11 cellular contexts compared by ENCODE assay signal in genomic region chr10:4661572-4662255, GRCh38.
DNase-seq lines count a peak whose midpoint lies in the region; ATAC-seq and TF ChIP-seq lines count a peak whose summit lies in the region.
"Had no signal": no experiment of that assay in that cellular context is flagged by ENCODE, and none has a peak within 500 bp of the region (broad histone marks: within the 10 kb centered on the region; RNA-seq: fewer than 3 reads in every experiment).

No MANE protein-coding gene starts in this region.

- H3K9me2 ChIP-seq in PC-3 (replicated peaks; ENCODE audit: low read length) = no peaks in the 10 kb centered on the region

- DNase-seq in PC-3 = no peak
- no peak for DNase-seq in esophagus squamous epithelium (lab: John Stamatoyannopoulos, UW)
- peak; percentile 93 for DNase-seq in tibial artery
- DNase-seq in DMS79 (lab: John Stamatoyannopoulos, UW) = no peak
- DNase-seq in stimulated activated CD8-positive, alpha-beta memory T cell treated with anti-CD3 and anti-CD28 coated beads, Interleukin-4, amount 100 ng/mL, for 48 hours = no peak
- no peak for DNase-seq in NAMALWA (ENCODE audit: low spot score)
- DNase-seq: activated CD8-positive, alpha-beta memory T cell treated with anti-CD3 and anti-CD28 coated beads, Interleukin-2, amount 50 U/mL, for 48 hours; head of caudate nucleus; NCI-H446 treated with DMSO at 0.1 percent for 48 hours; T-helper 1 cell had no signal

- peak overlapping the region; percentile 88 for H3K9ac ChIP-seq in PC-3 (ENCODE audit: low read length)

- H3K36me3 ChIP-seq in PC-3 (ENCODE audit: low read depth, low read length) = no peaks in the 10 kb centered on the region
- H3K36me3 ChIP-seq in esophagus squamous epithelium = no peaks in the 10 kb centered on the region
- no peaks in the 10 kb centered on the region for H3K36me3 ChIP-seq in mesodermal cell (ENCODE audit: control insufficient read depth, insufficient read depth, low read length)
- H3K36me3 ChIP-seq in tibial artery = no peaks in the 10 kb centered on the region

- no peak for ATAC-seq in PC-3

- no peaks in the 10 kb centered on the region for H3K9me3 ChIP-seq in PC-3 (ENCODE audit: low read length)
- no peaks in the 10 kb centered on the region for H3K9me3 ChIP-seq in esophagus squamous epithelium
- no peaks in the 10 kb centered on the region for H3K9me3 ChIP-seq in mesodermal cell (ENCODE audit: control insufficient read depth, low read length)
- H3K9me3 ChIP-seq in tibial artery = no peaks in the 10 kb centered on the region

- H3K27me3 ChIP-seq in PC-3 (ENCODE audit: low read length) = no peaks in the 10 kb centered on the region
- no peaks in the 10 kb centered on the region for H3K27me3 ChIP-seq in esophagus squamous epithelium
- no peaks in the 10 kb centered on the region for H3K27me3 ChIP-seq in tibial artery

- H3F3A ChIP-seq in PC-3 (ENCODE audit: low read length, unreplicated experiment) = peaks cover 5% of the 10 kb centered on the region

- POLR2A ChIA-PET in PC-3 (lab: Charles Lee; ENCODE audit: unreplicated experiment) = no interaction called here

- peak overlapping the region; percentile 98 for H3K27ac ChIP-seq in PC-3 (ENCODE audit: low read length)
- peak overlapping the region; percentile 83 to 96 (median 94) for H3K27ac ChIP-seq in esophagus squamous epithelium
- peak overlapping the region; percentile 99 for H3K27ac ChIP-seq in mesodermal cell (ENCODE audit: low read depth, low read length, severe bottlenecking)
- H3K27ac ChIP-seq in tibial artery = peak overlapping the region; percentile 73 to 84

- no TSS peak for BruUV-seq in PC-3 (replicated peaks; lab: Mats Ljungman, UMichigan)

- 66 to 68% methylated on average over 14 of the region's 15 CpGs for WGBS in esophagus squamous epithelium, 2 donors
- 91 to 93% methylated on average over 12 to 15 of the region's 15 CpGs for WGBS in mesodermal cell (ENCODE audit: insufficient coverage in 2 of 2), 2 experiments

- intact Hi-C loops in PC-3 (cut with micrococcal nuclease) (loop anchor here (2.0 kb wide), 3 partner anchors 25 to 381 kb away; no protein-coding TSS in a partner anchor), esophagus squamous epithelium (cut with DNase I) (no loop called here), tibial artery (cut with DNase I; ENCODE audit: low total_unique reads) (no loop called here)

- peaks cover 33% of the 10 kb centered on the region for H3K79me2 ChIP-seq in PC-3 (ENCODE audit: low read length)

- TF ChIP-seq POLR2A in esophagus squamous epithelium (IDR thresholded peaks at IDR 0.05) = no peak

- CTCF ChIA-PET in PC-3 (lab: Charles Lee) = no interaction called here

- H2AFZ ChIP-seq in PC-3 (ENCODE audit: low read length) = no peak overlapping the region

- H4K20me1 ChIP-seq in PC-3 (ENCODE audit: low read length) = no peaks in the 10 kb centered on the region

- TF ChIP-seq CTCF in PC-3 (conservative IDR thresholded peaks at IDR 0.05; ENCODE audit: low read depth, low read length) (no peak), esophagus squamous epithelium (IDR thresholded peaks at IDR 0.05) (no peak), tibial artery (IDR thresholded peaks at IDR 0.05) (no peak)

- H3K4me2 ChIP-seq in PC-3 (ENCODE audit: low read length) = no peak overlapping the region

- H3K4me1 ChIP-seq in PC-3 (ENCODE audit: insufficient read depth, low read length) = peaks cover 53% of the 10 kb centered on the region
- peaks cover 20 to 82% (median 21%) of the 10 kb centered on the region in 3 donors for H3K4me1 ChIP-seq in esophagus squamous epithelium
- H3K4me1 ChIP-seq in mesodermal cell (ENCODE audit: control insufficient read depth, insufficient read depth, low read length, poor library complexity, severe bottlenecking) = peaks cover 28% of the 10 kb centered on the region
- peaks cover 0 to 42% (median 28%) of the 10 kb centered on the region in 4 donors for H3K4me1 ChIP-seq in tibial artery

- H3K4me3 ChIP-seq in PC-3 (ENCODE audit: low read length) = no peak overlapping the region
- H3K4me3 ChIP-seq in esophagus squamous epithelium = peak overlapping the region in 1 of 4 donors; percentile 30
- H3K4me3 ChIP-seq in mesodermal cell (ENCODE audit: extremely low read depth, insufficient read depth, low read length, poor library complexity, severe bottlenecking) = no peak overlapping the region
- H3K4me3 ChIP-seq in tibial artery = peak overlapping the region in 1 of 2 donors; percentile 21

Comparison
In these comparisons a context has a peak if more than half of its experiments do, and no peak if none do; other contexts are left out.
1. DNase-seq: peak in tibial artery (2 of 2); none in PC-3 (single experiment), esophagus squamous epithelium (single experiment), DMS79 (single experiment), stimulated activated CD8-positive, alpha-beta memory T cell treated with anti-CD3 and anti-CD28 coated beads, Interleukin-4, amount 100 ng/mL, for 48 hours (single experiment) and NAMALWA (single experiment).
2. Peak in every context shown above with its lines, with median percentiles within 50 percentile points of each other: H3K27ac ChIP-seq.